14 cellular contexts compared by ENCODE assay signal in the genomic region with DNA sequence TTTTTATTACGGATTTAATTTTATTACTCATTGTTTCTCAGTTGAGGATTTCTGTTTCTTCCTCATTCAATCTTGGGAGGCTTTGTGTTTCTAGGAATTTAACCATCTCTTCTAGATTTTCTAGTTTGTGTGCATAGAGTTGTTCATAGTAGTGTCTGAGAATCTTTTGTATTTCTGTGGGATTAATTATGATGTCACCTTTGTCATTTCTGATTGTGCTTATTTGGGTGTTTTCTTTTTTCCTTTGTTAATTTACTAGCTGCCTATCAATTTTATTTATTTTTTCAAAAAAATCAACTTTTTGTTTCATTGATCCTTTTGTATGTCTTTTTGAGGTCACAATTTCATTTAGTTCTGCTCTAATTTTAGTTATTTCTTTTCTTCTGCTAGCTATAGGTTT.
DNase-seq lines count a peak whose midpoint lies in the region; ATAC-seq, FAIRE-seq and TF ChIP-seq lines count a peak whose summit lies in the region.
"Had no signal": no experiment of that assay in that cellular context is flagged by ENCODE, and none has a peak within 500 bp of the region (broad histone marks: within the 10 kb centered on the region; RNA-seq: fewer than 3 reads in every experiment).

No MANE protein-coding gene starts in this region.

- no peaks in the 10 kb centered on the region for H3K36me3 ChIP-seq in HEK293 (ENCODE audit: control insufficient read depth in 2 of 2, insufficient read depth in 1 of 2, low read length in 2 of 2)
- H3K36me3 ChIP-seq in adrenal gland (replicated peaks in 1 of 2), result no peaks in the 10 kb centered on the region
- H3K36me3 ChIP-seq: BE2C had no signal

- H3K27ac Mint-ChIP-seq in natural killer cell treated with Interleukin-12 subunit alpha and Interleukin-12 subunit beta and Interleukin-15 and Interleukin-18, amount 100 ng/mL, for 72 hours, result peak overlapping the region; percentile 92 to 93
- no peak overlapping the region for H3K27ac Mint-ChIP-seq in natural killer cell
- H3K27ac Mint-ChIP-seq in activated T-helper 17 cell treated with anti-CD3 and anti-CD28 coated beads, Interleukin-2, amount 50 U/mL, for 72 hours, result no peak overlapping the region
- H3K27ac Mint-ChIP-seq: GM23338, H9 had no signal

- FAIRE-seq in colon (lab: Jason Lieb, UNC), result peak; percentile 71
- FAIRE-seq: A204.1 had no signal

- H3K4me3 ChIP-seq in HEK293 (ENCODE audit: low read depth, low read length) (no peak overlapping the region), adrenal gland (no peak overlapping the region)
- H3K4me3 ChIP-seq: GM23338 had no signal

- H3K4me1 Mint-ChIP-seq in natural killer cell treated with Interleukin-12 subunit alpha and Interleukin-12 subunit beta and Interleukin-15 and Interleukin-18, amount 100 ng/mL, for 72 hours (ENCODE audit: low read depth in 2 of 2), result peaks cover 60 to 72% of the 10 kb centered on the region in 2 donors
- H3K4me1 Mint-ChIP-seq in natural killer cell, result peaks cover 22 to 28% of the 10 kb centered on the region in 2 donors
- H3K4me1 Mint-ChIP-seq in activated T-helper 17 cell treated with anti-CD3 and anti-CD28 coated beads, Interleukin-2, amount 50 U/mL, for 72 hours, result no peaks in the 10 kb centered on the region
- H3K4me1 Mint-ChIP-seq: GM23338 had no signal

- WGBS in adrenal gland, 4 donors, result 81 to 88% (median 87%) methylated on average over 1 of the region's 1 CpG

- TF ChIP-seq CTCF in natural killer cell (IDR thresholded peaks at IDR 0.05) (no peak), HEK293 (tag by site-specific recombination; IDR thresholded peaks at IDR 0.05) (no peak), adrenal gland (IDR thresholded peaks at IDR 0.05) (no peak)

- peak overlapping the region; percentile 47 for H3K4me3 Mint-ChIP-seq in natural killer cell treated with Interleukin-12 subunit alpha and Interleukin-12 subunit beta and Interleukin-15 and Interleukin-18, amount 100 ng/mL, for 72 hours
- H3K4me3 Mint-ChIP-seq in natural killer cell, result no peak overlapping the region
- no peak overlapping the region for H3K4me3 Mint-ChIP-seq in activated T-helper 17 cell treated with anti-CD3 and anti-CD28 coated beads, Interleukin-2, amount 50 U/mL, for 72 hours
- H3K4me3 Mint-ChIP-seq: GM23338, H9 had no signal

- intact Hi-C loops in natural killer cell (cut with micrococcal nuclease) (no loop called here), adrenal gland (cut with DNase I) (no loop called here)

- CTCF ChIA-PET in HEK293 (lab: Yijun Ruan, JAX), result no interaction called here

- POLR2A ChIA-PET in HEK293 (lab: Yijun Ruan, JAX), result no interaction called here

- H3K9me3 ChIP-seq in HEK293 (ENCODE audit: control insufficient read depth, insufficient read depth, low read depth, low read length) (0 out of 2 replicates have a peak, but pooled peaks cover 3% of the 10 kb centered on the region), adrenal gland (replicated peaks in 1 of 3) (peaks cover 0 to 10% (median 0%) of the 10 kb centered on the region in 3 donors)
- H3K9me3 ChIP-seq: BE2C had no signal

- ATAC-seq in natural killer cell treated with Interleukin-12 subunit alpha and Interleukin-12 subunit beta and Interleukin-15 and Interleukin-18, amount 100 ng/mL, for 72 hours, result no peak
- ATAC-seq in natural killer cell, result no peak
- no peak for ATAC-seq in activated T-helper 17 cell treated with anti-CD3 and anti-CD28 coated beads, Interleukin-2, amount 50 U/mL, for 72 hours (replicated peaks)
- ATAC-seq: GM23338 had no signal

- no peaks in the 10 kb centered on the region for H3K27me3 Mint-ChIP-seq in natural killer cell treated with Interleukin-12 subunit alpha and Interleukin-12 subunit beta and Interleukin-15 and Interleukin-18, amount 100 ng/mL, for 72 hours
- H3K27me3 Mint-ChIP-seq in natural killer cell (ENCODE audit: low read depth in 2 of 2), result peaks cover 0 to 3% of the 10 kb centered on the region in 2 donors
- peaks cover 6% of the 10 kb centered on the region for H3K27me3 Mint-ChIP-seq in activated T-helper 17 cell treated with anti-CD3 and anti-CD28 coated beads, Interleukin-2, amount 50 U/mL, for 72 hours

- H3K4me1 ChIP-seq in HEK293 (ENCODE audit: control insufficient read depth, insufficient read depth, low read length) (no peaks in the 10 kb centered on the region), adrenal gland (replicated peaks in 1 of 2) (no peaks in the 10 kb centered on the region)
- H3K4me1 ChIP-seq: BE2C, Caco-2 had no signal

- no peaks in the 10 kb centered on the region for H3K27me3 ChIP-seq in adrenal gland
- H3K27me3 ChIP-seq: BE2C had no signal

- no peak for TF ChIP-seq POLR2A in adrenal gland (IDR thresholded peaks at IDR 0.05)

- no peak for DNase-seq in natural killer cell treated with Interleukin-12 subunit alpha and Interleukin-12 subunit beta and Interleukin-15 and Interleukin-18, amount 100 ng/mL, for 72 hours (ENCODE audit: low spot score)
- DNase-seq in natural killer cell (no peak), adrenal gland (no peak), NOMO-1 (lab: John Stamatoyannopoulos, UW; ENCODE audit: unreplicated experiment in 2 of 2) (no peak)
- DNase-seq: BE2C; Caco-2; CD8-positive, alpha-beta memory T cell; DMS53; H9 had no signal

- H3K36me3 Mint-ChIP-seq in natural killer cell treated with Interleukin-12 subunit alpha and Interleukin-12 subunit beta and Interleukin-15 and Interleukin-18, amount 100 ng/mL, for 72 hours, result peaks cover 78% of the 10 kb centered on the region
- H3K36me3 Mint-ChIP-seq in natural killer cell, result peaks cover 43% of the 10 kb centered on the region
- H3K36me3 Mint-ChIP-seq in activated T-helper 17 cell treated with anti-CD3 and anti-CD28 coated beads, Interleukin-2, amount 50 U/mL, for 72 hours (ENCODE audit: low read depth), result no peaks in the 10 kb centered on the region

- peaks cover 28% of the 10 kb centered on the region for H3K9me3 Mint-ChIP-seq in natural killer cell treated with Interleukin-12 subunit alpha and Interleukin-12 subunit beta and Interleukin-15 and Interleukin-18, amount 100 ng/mL, for 72 hours
- peaks cover 7 to 11% of the 10 kb centered on the region in 2 donors for H3K9me3 Mint-ChIP-seq in natural killer cell
- H3K9me3 Mint-ChIP-seq in activated T-helper 17 cell treated with anti-CD3 and anti-CD28 coated beads, Interleukin-2, amount 50 U/mL, for 72 hours, result peaks cover 18% of the 10 kb centered on the region

- H3K27ac ChIP-seq in HEK293 (ENCODE audit: extremely low read depth, low read depth, low read length), result no peak overlapping the region
- no peak overlapping the region for H3K27ac ChIP-seq in adrenal gland

TF ChIP-seq in HEK293, 187 proteins besides CTCF, POLR2A, EP300 and RAD21:
- TF ChIP-seq, protein P1, sequence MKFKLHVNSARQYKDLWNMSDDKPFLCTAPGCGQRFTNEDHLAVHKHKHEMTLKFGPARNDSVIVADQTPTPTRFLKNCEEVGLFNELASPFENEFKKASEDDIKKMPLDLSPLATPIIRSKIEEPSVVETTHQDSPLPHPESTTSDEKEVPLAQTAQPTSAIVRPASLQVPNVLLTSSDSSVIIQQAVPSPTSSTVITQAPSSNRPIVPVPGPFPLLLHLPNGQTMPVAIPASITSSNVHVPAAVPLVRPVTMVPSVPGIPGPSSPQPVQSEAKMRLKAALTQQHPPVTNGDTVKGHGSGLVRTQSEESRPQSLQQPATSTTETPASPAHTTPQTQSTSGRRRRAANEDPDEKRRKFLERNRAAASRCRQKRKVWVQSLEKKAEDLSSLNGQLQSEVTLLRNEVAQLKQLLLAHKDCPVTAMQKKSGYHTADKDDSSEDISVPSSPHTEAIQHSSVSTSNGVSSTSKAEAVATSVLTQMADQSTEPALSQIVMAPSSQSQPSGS (tag by site-specific recombination; IDR thresholded peaks at IDR 0.05; ENCODE audit: low read depth), result peak; percentile 71; the same call in 1 of the 2 replicates
- no peak for TF ChIP-seq ZNF514 (tag by site-specific recombination; IDR thresholded peaks at IDR 0.05)
- TF ChIP-seq ZFP37 (tag by site-specific recombination; IDR thresholded peaks at IDR 0.05), result no peak

Comparison
In these comparisons a context has a peak if more than half of its experiments do, and no peak if none do; other contexts are left out.
1. H3K27ac Mint-ChIP-seq: peak in natural killer cell treated with Interleukin-12 subunit alpha and Interleukin-12 subunit beta and Interleukin-15 and Interleukin-18, amount 100 ng/mL, for 72 hours (2 of 2); none in natural killer cell (0 of 2) and activated T-helper 17 cell treated with anti-CD3 and anti-CD28 coated beads, Interleukin-2, amount 50 U/mL, for 72 hours (single experiment).